11 cellular contexts compared by ENCODE assay signal in genomic region chr3:62954579-62954978, GRCh38.
DNase-seq lines count a peak whose midpoint lies in the region; ATAC-seq lines count a peak whose summit lies in the region.
"Had no signal": no experiment of that assay in that cellular context is flagged by ENCODE, and none has a peak within 500 bp of the region (broad histone marks: within the 10 kb centered on the region; RNA-seq: fewer than 3 reads in every experiment).

No MANE protein-coding gene starts in this region.

- no peak overlapping the region for H3K4me3 Mint-ChIP-seq in activated CD4-positive, alpha-beta memory T cell treated with anti-CD3 and anti-CD28 coated beads, Interleukin-2, amount 10 ng/mL, durations not matched to agents 7 days and 5 days
- H3K4me3 Mint-ChIP-seq: natural killer cell treated with Interleukin-12 subunit alpha and Interleukin-12 subunit beta and Interleukin-15 and Interleukin-18, amount 100 ng/mL, for 72 hours had no signal

- H3K9me3 Mint-ChIP-seq in activated CD4-positive, alpha-beta memory T cell treated with anti-CD3 and anti-CD28 coated beads, Interleukin-2, amount 10 ng/mL, durations not matched to agents 7 days and 5 days, result no peaks in the 10 kb centered on the region

- POLR2A ChIA-PET in activated CD4-positive, alpha-beta memory T cell treated with anti-CD3 and anti-CD28 coated beads, Interleukin-2, amount 10 ng/mL, durations not matched to agents 7 days and 5 days (lab: Charles Lee), result no interaction called here

- H3K36me3 Mint-ChIP-seq in activated CD4-positive, alpha-beta memory T cell treated with anti-CD3 and anti-CD28 coated beads, Interleukin-2, amount 10 ng/mL, durations not matched to agents 7 days and 5 days (ENCODE audit: low read depth), result no peaks in the 10 kb centered on the region
- H3K36me3 Mint-ChIP-seq: natural killer cell treated with Interleukin-12 subunit alpha and Interleukin-12 subunit beta and Interleukin-15 and Interleukin-18, amount 100 ng/mL, for 72 hours had no signal

- no peak overlapping the region for H3K27ac Mint-ChIP-seq in activated CD4-positive, alpha-beta memory T cell treated with anti-CD3 and anti-CD28 coated beads, Interleukin-2, amount 10 ng/mL, durations not matched to agents 7 days and 5 days
- H3K27ac Mint-ChIP-seq: natural killer cell treated with Interleukin-12 subunit alpha and Interleukin-12 subunit beta and Interleukin-15 and Interleukin-18, amount 100 ng/mL, for 72 hours had no signal

- ATAC-seq in GM19328 (IDR thresholded peaks at IDR 0.05; ENCODE audit: unreplicated experiment) (peak; percentile 86), HG02798 (IDR thresholded peaks at IDR 0.05; ENCODE audit: poor library complexity, unreplicated experiment) (peak; percentile 77)
- ATAC-seq: natural killer cell treated with Interleukin-12 subunit alpha and Interleukin-12 subunit beta and Interleukin-15 and Interleukin-18, amount 100 ng/mL, for 72 hours had no signal

- no peaks in the 10 kb centered on the region for H3K4me1 Mint-ChIP-seq in activated CD4-positive, alpha-beta memory T cell treated with anti-CD3 and anti-CD28 coated beads, Interleukin-2, amount 10 ng/mL, durations not matched to agents 7 days and 5 days

- H3K27me3 Mint-ChIP-seq in activated CD4-positive, alpha-beta memory T cell treated with anti-CD3 and anti-CD28 coated beads, Interleukin-2, amount 10 ng/mL, durations not matched to agents 7 days and 5 days, result no peaks in the 10 kb centered on the region
- H3K27me3 Mint-ChIP-seq: natural killer cell treated with Interleukin-12 subunit alpha and Interleukin-12 subunit beta and Interleukin-15 and Interleukin-18, amount 100 ng/mL, for 72 hours had no signal

- peak; percentile 16 for DNase-seq in NCI-H1436 (lab: John Stamatoyannopoulos, UW)
- DNase-seq in midbrain (lab: John Stamatoyannopoulos, UW), result peak; percentile 22
- no peak for DNase-seq in activated CD4-positive, alpha-beta memory T cell treated with anti-CD3 and anti-CD28 coated beads, Interleukin-2, amount 10 ng/mL, durations not matched to agents 7 days and 5 days
- no peak for DNase-seq in NOMO-1 treated with dmso at 0.1 percent for 144 hours (lab: John Stamatoyannopoulos, UW; ENCODE audit: unreplicated experiment)
- no peak for DNase-seq in NCI-H2107 treated with DMSO at 0.1 percent for 48 hours (lab: John Stamatoyannopoulos, UW; ENCODE audit: unreplicated experiment)
- DNase-seq: activated CD4-positive, CD25-positive, alpha-beta regulatory T cell; activated naive CD4-positive, alpha-beta T cell treated with Interleukin-2 at 50 U/mL for 16 hours; stimulated activated CD4-positive, alpha-beta T cell treated with anti-CD3 and anti-CD28 coated beads, Interleukin-2, amount 100 ng/mL, for 48 hours had no signal

- CTCF ChIA-PET in activated CD4-positive, alpha-beta memory T cell treated with anti-CD3 and anti-CD28 coated beads, Interleukin-2, amount 10 ng/mL, durations not matched to agents 7 days and 5 days (lab: Charles Lee), result no interaction called here

Comparison
In these comparisons a context has a peak if more than half of its experiments do, and no peak if none do; other contexts are left out.
1. DNase-seq: peak in NCI-H1436 (single experiment) and midbrain (single experiment); none in activated CD4-positive, alpha-beta memory T cell treated with anti-CD3 and anti-CD28 coated beads, Interleukin-2, amount 10 ng/mL, durations not matched to agents 7 days and 5 days (single experiment), NOMO-1 treated with dmso at 0.1 percent for 144 hours (single experiment) and NCI-H2107 treated with DMSO at 0.1 percent for 48 hours (single experiment).